In the genomic region with DNA sequence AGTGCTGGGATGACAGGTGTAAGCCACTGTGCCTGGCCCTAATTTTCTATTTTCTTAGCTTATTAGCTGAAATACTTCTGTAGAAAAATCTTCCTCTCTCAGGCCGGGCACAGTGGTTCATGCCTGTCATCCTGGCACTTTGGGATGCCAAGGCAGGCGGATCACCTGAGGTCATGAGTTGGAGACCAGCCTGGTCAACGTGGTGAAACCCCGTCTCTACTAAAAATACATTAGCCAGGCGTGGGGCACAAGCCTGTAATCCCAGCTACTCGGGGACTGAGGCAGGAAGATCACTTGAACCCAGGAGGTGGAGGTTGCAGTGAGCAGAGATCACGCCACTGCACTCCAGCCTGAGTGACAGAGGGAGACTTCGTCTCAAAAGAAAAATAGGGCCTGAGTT, we compare ENCODE assay signal across 11 cellular contexts. TPM values are rescaled to one million over a fixed set of nuclear protein-coding genes. Genes with fewer than 3 reads are reported as not detected.
"Had no signal": no experiment of that assay in that cellular context is flagged by ENCODE, and none has a peak within 500 bp of the region (broad histone marks: within the 10 kb centered on the region; RNA-seq: fewer than 3 reads in every experiment).

No MANE protein-coding gene starts in this region.

RNA-seq across cellular contexts. Expression of gene FOXR1, which starts 12.8 kb away (rescaled TPM):
- total RNA-seq: OCI-LY7, PC-3, PC-9, Peyer's patch, Right ventricle myocardium inferior, Right ventricle myocardium superior, RPMI7951, SJCRH30, SJSA1, SK-MEL-5 had no signal
- polyA plus RNA-seq: SK-N-SH had no signal

RNA-seq across cellular contexts. Expression of gene UPK2, which starts 28.2 kb away (rescaled TPM):
- total RNA-seq: Peyer's patch, Right ventricle myocardium inferior, Right ventricle myocardium superior, RPMI7951, SJCRH30, SJSA1, SK-MEL-5 had no signal
